In genomic region chr6:145813285-145814034, GRCh38 we compare ENCODE assay signal across 7 cellular contexts. TPM values are rescaled to one million over a fixed set of nuclear protein-coding genes. Genes with fewer than 3 reads are reported as not detected.
DNase-seq lines count a peak whose midpoint lies in the region; ATAC-seq and TF ChIP-seq lines count a peak whose summit lies in the region.

No MANE protein-coding gene starts in this region.

- H3K27ac ChIP-seq in SK-N-MC, result peak overlapping the region; percentile 83
- peak overlapping the region; percentile 80 for H3K27ac ChIP-seq in epithelial cell of prostate
- peak overlapping the region; percentile 38 for H3K27ac ChIP-seq in neural cell (ENCODE audit: low read length)

- peak overlapping the region; percentile 15 for H2AFZ ChIP-seq in neural cell (ENCODE audit: low read depth, low read length)

- H3K4me3 ChIP-seq in SK-N-MC (peak overlapping the region; percentile 95), neural cell (ENCODE audit: low read length) (peak overlapping the region; percentile 90)

- no peak for TF ChIP-seq CTCF in neural cell (IDR thresholded peaks at IDR 0.05; ENCODE audit: poor library complexity, severe bottlenecking)

- H3F3A ChIP-seq in neural cell (ENCODE audit: insufficient read depth, low read length, poor library complexity, severe bottlenecking), result peaks cover 3% of the 10 kb centered on the region

- DNase-seq in ELR (ENCODE audit: low read depth), result peak; percentile 86
- DNase-seq in SK-N-MC (ENCODE audit: low read depth, low spot score), result peak; percentile 51
- DNase-seq in epithelial cell of prostate (ENCODE audit: low read depth, low spot score), result no peak
- DNase-seq in NCI-H446 treated with DMSO at 0.1 percent for 48 hours (lab: John Stamatoyannopoulos, UW), result no peak
- no peak for DNase-seq in amygdala (lab: John Stamatoyannopoulos, UW)

- peak overlapping the region; percentile 87 for H3K9ac ChIP-seq in SK-N-MC (ENCODE audit: insufficient read length)
- H3K9ac ChIP-seq in neural cell (ENCODE audit: low read length), result peak overlapping the region; percentile 93

- no peaks in the 10 kb centered on the region for H3K36me3 ChIP-seq in SK-N-MC (ENCODE audit: insufficient read depth, low read length)
- no peaks in the 10 kb centered on the region for H3K36me3 ChIP-seq in neural cell (ENCODE audit: insufficient read depth, low read length)

- no peaks in the 10 kb centered on the region for H3K9me2 ChIP-seq in neural cell (ENCODE audit: insufficient read depth, low read length)

- TF ChIP-seq EP300 in neural cell (conservative IDR thresholded peaks at IDR 0.05; ENCODE audit: poor library complexity, severe bottlenecking), result no peak

- peaks cover 57% of the 10 kb centered on the region for H3K79me2 ChIP-seq in neural cell (replicated peaks; ENCODE audit: insufficient read depth, low read length)

- H3K4me2 ChIP-seq in neural cell (ENCODE audit: low read length), result peak overlapping the region; percentile 65

- peak; percentile 0 for ATAC-seq in HG02973 (IDR thresholded peaks at IDR 0.05; ENCODE audit: unreplicated experiment)

- no peaks in the 10 kb centered on the region for H4K20me1 ChIP-seq in neural cell (ENCODE audit: insufficient read depth)

- TF ChIP-seq RAD21 in neural cell (conservative IDR thresholded peaks at IDR 0.05), result no peak

- H3K27me3 ChIP-seq in neural cell (ENCODE audit: insufficient read depth, low read depth, low read length), result no peaks in the 10 kb centered on the region

- H3K9me3 ChIP-seq in SK-N-MC (ENCODE audit: low read depth, low read length) (no peaks in the 10 kb centered on the region), neural cell (ENCODE audit: low read length) (no peaks in the 10 kb centered on the region)

TF ChIP-seq in neural cell, 6 proteins besides CTCF, POLR2A, EP300 and RAD21:
- TF ChIP-seq TAF1 (IDR thresholded peaks at IDR 0.05; ENCODE audit: low read depth), result no peak
- no peak for TF ChIP-seq EZH2 (IDR thresholded peaks at IDR 0.05; ENCODE audit: borderline replicate concordance, insufficient read depth, low read length, poor library complexity, severe bottlenecking)
- TF ChIP-seq MXI1 (conservative IDR thresholded peaks at IDR 0.05; ENCODE audit: poor library complexity, severe bottlenecking), result no peak
- no peak for TF ChIP-seq SMC3 (conservative IDR thresholded peaks at IDR 0.05; ENCODE audit: poor library complexity)
- no peak for TF ChIP-seq POLR2AphosphoS5 (IDR thresholded peaks at IDR 0.05)
- TF ChIP-seq REST (IDR thresholded peaks at IDR 0.05; ENCODE audit: borderline replicate concordance), result no peak

RNA-seq across cellular contexts. Expression of gene FBXO30, which starts 1.1 kb away (rescaled TPM):
- 13.3 and 14.0 TPM in 2 replicates for polyA plus RNA-seq in neural cell
- polyA minus RNA-seq in neural cell, result 59.4 and 75.1 TPM in 2 replicates

Comparison
In these comparisons a context has a peak if more than half of its experiments do, and no peak if none do; other contexts are left out.
1. DNase-seq: peak in ELR (single experiment) and SK-N-MC (single experiment); none in epithelial cell of prostate (single experiment), NCI-H446 treated with DMSO at 0.1 percent for 48 hours (single experiment) and amygdala (0 of 56).
2. Peak in every context shown above with its lines, with median percentiles within 50 percentile points of each other: H3K27ac ChIP-seq.